ENCODE assay signal across 27 cellular contexts in genomic region chr7:794207-794606, GRCh38.
"Had no signal": no experiment of that assay in that cellular context is flagged by ENCODE, and none has a peak within 500 bp of the region (broad histone marks: within the 10 kb centered on the region; RNA-seq: fewer than 3 reads in every experiment).

No MANE protein-coding gene starts in this region.

- H3K4me2 ChIP-seq: neural progenitor cell had no signal

- ATAC-seq: gastroesophageal sphincter; left lung; naive thymus-derived CD4-positive, alpha-beta T cell; stimulated activated naive B cell treated with anti-CD40 and anti-IgM and Interleukin-4, amounts not matched to agents 10 μg/mL and 1 μg/mL and 100 μg/mL, for 72 hours; stimulated activated naive CD8-positive, alpha-beta T cell treated with anti-CD3 and anti-CD28 coated beads, Interleukin-15, amount 100 ng/mL, for 72 hours had no signal

- H3K4me1 Mint-ChIP-seq: central memory CD8-positive, alpha-beta T cell; naive thymus-derived CD4-positive, alpha-beta T cell; neural progenitor cell; stimulated activated naive B cell treated with anti-CD40 and anti-IgM and Interleukin-4, amounts not matched to agents 10 μg/mL and 1 μg/mL and 100 μg/mL, for 72 hours; stimulated activated naive CD8-positive, alpha-beta T cell treated with anti-CD3 and anti-CD28 coated beads, Interleukin-15, amount 100 ng/mL, for 72 hours had no signal

- H3K4me1 ChIP-seq: left lung, neural progenitor cell, right lobe of liver, spleen had no signal

- H3K4me3 ChIP-seq: dorsolateral prefrontal cortex, esophagus muscularis mucosa, gastroesophageal sphincter, left lung, lung, neural progenitor cell, ovary, right lobe of liver, spleen had no signal

- H3K4me3 Mint-ChIP-seq: central memory CD8-positive, alpha-beta T cell; naive thymus-derived CD4-positive, alpha-beta T cell; neural progenitor cell; stimulated activated naive B cell treated with anti-CD40 and anti-IgM and Interleukin-4, amounts not matched to agents 10 μg/mL and 1 μg/mL and 100 μg/mL, for 72 hours; stimulated activated naive CD8-positive, alpha-beta T cell treated with anti-CD3 and anti-CD28 coated beads, Interleukin-15, amount 100 ng/mL, for 72 hours; type B pancreatic cell had no signal

- H3K9ac ChIP-seq: neural progenitor cell had no signal

- H3K9me3 Mint-ChIP-seq: central memory CD8-positive, alpha-beta T cell; stimulated activated naive CD8-positive, alpha-beta T cell treated with anti-CD3 and anti-CD28 coated beads, Interleukin-15, amount 100 ng/mL, for 72 hours; type B pancreatic cell had no signal

- H2AFZ ChIP-seq: neural progenitor cell had no signal

- H3K27ac ChIP-seq: dorsolateral prefrontal cortex, epithelial cell of prostate, left lung, neural progenitor cell, ovary, right lobe of liver, spleen had no signal

- H3K9me3 ChIP-seq: esophagus muscularis mucosa, gastroesophageal sphincter, left lung, ovary, right lobe of liver, spleen had no signal

- H3K27ac Mint-ChIP-seq: neural progenitor cell; stimulated activated naive B cell treated with anti-CD40 and anti-IgM and Interleukin-4, amounts not matched to agents 10 μg/mL and 1 μg/mL and 100 μg/mL, for 72 hours; type B pancreatic cell had no signal

- H3K27me3 ChIP-seq: dorsolateral prefrontal cortex, esophagus muscularis mucosa, gastroesophageal sphincter, left lung, neural progenitor cell, ovary, right lobe of liver, spleen had no signal

- H3K27me3 Mint-ChIP-seq: central memory CD8-positive, alpha-beta T cell; naive thymus-derived CD4-positive, alpha-beta T cell; stimulated activated naive B cell treated with anti-CD40 and anti-IgM and Interleukin-4, amounts not matched to agents 10 μg/mL and 1 μg/mL and 100 μg/mL, for 72 hours; stimulated activated naive CD8-positive, alpha-beta T cell treated with anti-CD3 and anti-CD28 coated beads, Interleukin-15, amount 100 ng/mL, for 72 hours; type B pancreatic cell had no signal

- DNase-seq: cortex of kidney; dorsolateral prefrontal cortex; effector CD8-positive, alpha-beta T cell; glutamatergic neuron; islet precursor cell; left lung; mesenchymal stem cell; midbrain; naive thymus-derived CD4-positive, alpha-beta T cell; nucleus accumbens; right lobe of liver; stimulated activated CD4-positive, alpha-beta T cell treated with anti-CD3 and anti-CD28 coated beads, Interleukin-15, amount 100 ng/mL, for 24 hours; stimulated activated CD4-positive, alpha-beta T cell treated with anti-CD3 and anti-CD28 coated beads, Interleukin-1b, Interleukin-23, amount 100 ng/mL, for 48 hours; stimulated activated CD4-positive, alpha-beta T cell treated with anti-CD3 and anti-CD28 coated beads, Interleukin-4, amount 100 ng/mL, for 4 hours; stimulated activated naive B cell treated with anti-CD40 and anti-IgM and Interleukin-4, amounts not matched to agents 10 μg/mL and 1 μg/mL and 100 μg/mL, for 72 hours; stimulated activated naive CD8-positive, alpha-beta T cell treated with anti-CD3 and anti-CD28 coated beads, Interleukin-15, amount 100 ng/mL, for 72 hours; substantia nigra had no signal

- H3K36me3 ChIP-seq: esophagus muscularis mucosa, gastroesophageal sphincter, left lung, neural progenitor cell, ovary, right lobe of liver had no signal

- FAIRE-seq: urothelium cell line had no signal
